ENCODE assay signal across 1 cellular context in genomic region chr10:53358971-53359370, GRCh38.
TF ChIP-seq lines count a peak whose summit lies in the region.

No MANE protein-coding gene starts in this region.

TF ChIP-seq in H1, 55 proteins besides CTCF, POLR2A, EP300 and RAD21:
- TF ChIP-seq TCF12 (IDR thresholded peaks at IDR 0.05; ENCODE audit: low read depth, low read length) = peak; percentile 48; the same call in 1 of the 2 replicates
